9 cellular contexts compared by ENCODE assay signal in the genomic region with DNA sequence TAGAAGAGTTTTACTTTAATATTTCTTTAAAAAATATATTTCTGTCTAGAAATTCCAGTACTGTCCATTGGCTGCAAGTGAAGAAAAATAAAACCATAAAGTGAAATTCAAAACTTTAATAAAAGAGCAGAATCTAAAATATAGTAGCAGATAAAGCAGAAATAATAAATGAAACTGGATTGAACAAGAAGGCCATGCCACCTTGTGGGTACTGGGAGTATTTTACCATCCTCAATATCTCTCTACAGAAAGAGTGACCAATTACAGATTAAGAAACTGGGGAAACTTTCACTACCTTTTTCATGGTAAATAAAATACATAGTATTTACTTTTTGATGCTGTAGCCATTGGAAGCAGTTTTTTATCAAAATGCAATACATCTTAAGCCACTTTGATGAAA.
A peak's percentile ranks its signal among the peaks of the same experiment; 100 is the strongest.
DNase-seq lines count a peak whose midpoint lies in the region; ATAC-seq and TF ChIP-seq lines count a peak whose summit lies in the region.
"Had no signal": no experiment of that assay in that cellular context is flagged by ENCODE, and none has a peak within 500 bp of the region (broad histone marks: within the 10 kb centered on the region; RNA-seq: fewer than 3 reads in every experiment).

No MANE protein-coding gene starts in this region.

- H3K27ac ChIP-seq in hepatocyte, result no peak overlapping the region
- H3K27ac ChIP-seq: SJCRH30 had no signal

- no peak overlapping the region for H2AFZ ChIP-seq in hepatocyte

- H3K36me3 ChIP-seq in GM06990 (ENCODE audit: control insufficient read depth, insufficient read depth, low read length), result no peaks in the 10 kb centered on the region
- no peaks in the 10 kb centered on the region for H3K36me3 ChIP-seq in hepatocyte (replicated peaks; ENCODE audit: insufficient read depth, low read depth)
- H3K36me3 ChIP-seq: SJCRH30 had no signal

- no peaks in the 10 kb centered on the region for H3K79me2 ChIP-seq in hepatocyte

- H3K27me3 ChIP-seq in GM06990 (replicated peaks; ENCODE audit: control insufficient read depth, insufficient read depth, low read length), result no peaks in the 10 kb centered on the region
- no peaks in the 10 kb centered on the region for H3K27me3 ChIP-seq in hepatocyte
- H3K27me3 ChIP-seq: SJCRH30 had no signal

- ATAC-seq in HG02938 (IDR thresholded peaks at IDR 0.05; ENCODE audit: unreplicated experiment) (peak; percentile 55), GM19397 (IDR thresholded peaks at IDR 0.05; ENCODE audit: unreplicated experiment) (no peak)

- no peak overlapping the region for H3K4me3 ChIP-seq in GM06990 (replicated peaks; ENCODE audit: low read depth, low read length)
- H3K4me3 ChIP-seq in hepatocyte, result no peak overlapping the region
- H3K4me3 ChIP-seq: SJCRH30 had no signal

- H4K20me1 ChIP-seq in hepatocyte (ENCODE audit: insufficient read depth, poor library complexity, severe bottlenecking), result no peaks in the 10 kb centered on the region

- no peaks in the 10 kb centered on the region for H3K9me3 ChIP-seq in hepatocyte (ENCODE audit: low read depth)
- H3K9me3 ChIP-seq: SJCRH30 had no signal

- DNase-seq in GM06990 (ENCODE audit: extremely low read depth, insufficient read length) (no peak), SK-N-DZ (ENCODE audit: low spot score) (peak; percentile 28), hepatocyte (ENCODE audit: low spot score) (peak; percentile 28), HK-2 (ENCODE audit: unreplicated experiment) (no peak), ureter (ENCODE audit: low spot score) (no peak)
- DNase-seq in activated CD8-positive, alpha-beta memory T cell treated with anti-CD3 and anti-CD28 coated beads, Interleukin-2, amount 50 U/mL, for 4 hours, result no peak

- TF ChIP-seq CTCF in GM06990 (IDR thresholded peaks at IDR 0.05; ENCODE audit: insufficient read depth, low read length, poor library complexity, severe bottlenecking), result peak; percentile 40
- TF ChIP-seq CTCF in hepatocyte (IDR thresholded peaks at IDR 0.05; ENCODE audit: poor library complexity), result peak; percentile 63

- H3K4me1 ChIP-seq in hepatocyte (ENCODE audit: insufficient read depth), result no peaks in the 10 kb centered on the region
- H3K4me1 ChIP-seq: SJCRH30 had no signal

- no peak overlapping the region for H3K4me2 ChIP-seq in hepatocyte

- H3K9me2 ChIP-seq in hepatocyte (replicated peaks; ENCODE audit: insufficient read depth), result no peaks in the 10 kb centered on the region

Comparison
In these comparisons a context has a peak if more than half of its experiments do, and no peak if none do; other contexts are left out.
1. DNase-seq: peak in SK-N-DZ (single experiment) and hepatocyte (single experiment); none in GM06990 (single experiment), activated CD8-positive, alpha-beta memory T cell treated with anti-CD3 and anti-CD28 coated beads, Interleukin-2, amount 50 U/mL, for 4 hours (single experiment), HK-2 (single experiment) and ureter (single experiment).